ENCODE assay signal across 2 cellular contexts in the genomic region with DNA sequence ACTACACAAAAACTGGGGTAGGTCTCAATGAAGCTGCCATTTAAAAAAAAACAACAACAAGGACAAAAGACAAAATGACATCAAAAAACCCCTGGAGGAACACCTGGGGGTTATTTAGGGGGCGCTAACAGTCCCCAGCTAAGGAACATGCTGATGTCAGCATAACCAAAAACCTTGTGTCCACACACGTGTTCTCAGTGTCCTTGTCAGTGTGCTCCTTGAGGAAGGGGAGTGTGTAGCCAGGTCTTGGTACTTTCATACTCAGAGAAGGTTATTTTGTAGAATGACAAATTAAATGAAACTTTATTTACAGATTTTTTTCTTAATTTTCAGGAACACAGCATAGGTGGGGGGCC.
A peak's percentile ranks its signal among the peaks of the same experiment; 100 is the strongest.
TF ChIP-seq lines count a peak whose summit lies in the region.

No MANE protein-coding gene starts in this region.

TF ChIP-seq in A549, 52 proteins besides CTCF, POLR2A, EP300 and RAD21 (continued from another document):
- no peak for TF ChIP-seq EHMT2 (IDR thresholded peaks at IDR 0.05; ENCODE audit: low read depth)
- TF ChIP-seq, protein P1, sequence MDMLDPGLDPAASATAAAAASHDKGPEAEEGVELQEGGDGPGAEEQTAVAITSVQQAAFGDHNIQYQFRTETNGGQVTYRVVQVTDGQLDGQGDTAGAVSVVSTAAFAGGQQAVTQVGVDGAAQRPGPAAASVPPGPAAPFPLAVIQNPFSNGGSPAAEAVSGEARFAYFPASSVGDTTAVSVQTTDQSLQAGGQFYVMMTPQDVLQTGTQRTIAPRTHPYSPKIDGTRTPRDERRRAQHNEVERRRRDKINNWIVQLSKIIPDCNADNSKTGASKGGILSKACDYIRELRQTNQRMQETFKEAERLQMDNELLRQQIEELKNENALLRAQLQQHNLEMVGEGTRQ (IDR thresholded peaks at IDR 0.05), result no peak
- peak; percentile 80 for TF ChIP-seq MAFK (IDR thresholded peaks at IDR 0.05; ENCODE audit: partially characterized antibody)

TF ChIP-seq in GM23338, 12 proteins besides CTCF, POLR2A, EP300 and RAD21:
- TF ChIP-seq REST (IDR thresholded peaks at IDR 0.05; ENCODE audit: unreplicated experiment) (no peak), EZH2phosphoT487 (IDR thresholded peaks at IDR 0.05; ENCODE audit: unreplicated experiment) (no peak), NANOG (IDR thresholded peaks at IDR 0.05; ENCODE audit: borderline replicate concordance) (no peak), POLR2AphosphoS5 (IDR thresholded peaks at IDR 0.05; ENCODE audit: low read depth) (no peak), STAT1 (IDR thresholded peaks at IDR 0.05; ENCODE audit: unreplicated experiment) (no peak), EZH2 (IDR thresholded peaks at IDR 0.05; ENCODE audit: low read depth, unreplicated experiment) (no peak), CREB1 (CRISPR knock-in tag; IDR thresholded peaks at IDR 0.05; ENCODE audit: low read depth) (no peak), JUNB (IDR thresholded peaks at IDR 0.05; ENCODE audit: unreplicated experiment) (no peak), ZNF462 (CRISPR knock-in tag; IDR thresholded peaks at IDR 0.05) (no peak), ZNF331 (CRISPR knock-in tag; IDR thresholded peaks at IDR 0.05; ENCODE audit: low read depth) (no peak), ZNF114 (CRISPR knock-in tag; IDR thresholded peaks at IDR 0.05) (no peak)
